In the genomic region with DNA sequence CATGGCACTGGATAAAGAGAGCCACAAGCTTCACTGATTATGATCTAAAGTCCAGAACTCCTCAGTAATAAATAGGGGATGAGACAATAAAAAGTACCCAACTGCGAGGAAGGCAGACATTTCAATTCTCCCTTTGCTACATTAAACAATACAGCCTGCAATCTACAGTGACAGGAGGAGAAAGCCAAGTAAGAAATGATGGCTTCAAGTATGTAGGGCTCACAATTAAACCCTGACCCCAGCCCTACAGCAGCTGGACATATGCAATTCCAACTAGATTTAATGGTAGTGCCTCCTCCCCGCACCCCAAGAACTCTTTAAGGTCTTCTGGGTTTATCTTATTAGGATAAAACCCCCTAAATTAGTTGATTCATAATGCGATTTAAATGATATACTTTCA, we compare ENCODE assay signal across 18 cellular contexts.
"Had no signal": no experiment of that assay in that cellular context is flagged by ENCODE, and none has a peak within 500 bp of the region (broad histone marks: within the 10 kb centered on the region; RNA-seq: fewer than 3 reads in every experiment).

No MANE protein-coding gene starts in this region.

- DNase-seq: islet precursor cell; left ventricle myocardium inferior; mesendoderm; naive B cell; natural killer cell; nephron progenitor cell; occipital lobe; right cardiac atrium; stimulated activated CD4-positive, alpha-beta T cell treated with anti-CD3 and anti-CD28 coated beads, Interleukin-12 subunit alpha, Interleukin-12 subunit beta, amount 100 ng/mL, for 4 hours; stimulated activated CD4-positive, alpha-beta T cell treated with anti-CD3 and anti-CD28 coated beads, Interleukin-15, amount 100 ng/mL, for 24 hours; stimulated activated CD4-positive, alpha-beta T cell treated with anti-CD3 and anti-CD28 coated beads, Interleukin-2, amount 100 ng/mL, for 24 hours; stimulated activated CD4-positive, alpha-beta T cell treated with anti-CD3 and anti-CD28 coated beads, Interleukin-4, amount 100 ng/mL, for 1 hour; stimulated activated naive CD4-positive, alpha-beta T cell; tibial artery; trophoblast cell; upper lobe of right lung had no signal

- ATAC-seq: natural killer cell; right cardiac atrium; sciatic nerve; stimulated activated effector memory CD8-positive, alpha-beta T cell treated with anti-CD3 and anti-CD28 coated beads, Interleukin-12 subunit alpha, Interleukin-12 subunit beta, amount 100 ng/mL, for 72 hours; upper lobe of right lung had no signal
